In the genomic region with DNA sequence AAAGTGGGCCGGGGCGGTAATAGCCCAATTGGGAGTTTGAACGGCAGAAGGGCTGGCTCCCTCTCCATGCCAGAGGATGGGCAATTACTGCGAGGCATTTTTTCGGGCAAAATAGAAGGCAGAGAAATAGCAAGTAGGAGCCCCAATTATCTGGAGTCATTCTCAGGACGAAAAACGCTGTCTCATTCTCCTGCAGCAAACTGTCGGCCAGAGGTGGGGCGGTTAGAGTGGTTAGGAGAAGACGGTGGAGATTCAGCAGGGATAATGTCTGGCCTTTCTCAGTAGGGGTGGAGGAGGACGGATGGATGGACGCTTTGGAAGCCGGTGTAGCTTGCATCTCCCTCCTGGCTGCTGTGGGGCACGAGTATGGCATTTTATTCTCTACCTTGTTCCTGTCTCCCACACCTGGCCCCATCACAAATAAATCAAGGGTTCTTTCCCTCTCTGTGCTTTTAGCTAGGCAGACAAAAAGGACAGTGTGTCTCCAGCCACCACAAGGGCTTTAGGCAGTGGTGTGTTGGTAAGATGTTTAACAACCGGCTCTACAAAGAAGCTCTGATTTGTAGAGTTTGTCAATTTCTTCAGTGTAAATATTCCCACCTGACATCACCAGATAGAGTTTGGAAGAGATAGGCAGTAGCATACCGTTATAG, we compare ENCODE assay signal across 22 cellular contexts.
"Had no signal": no experiment of that assay in that cellular context is flagged by ENCODE, and none has a peak within 500 bp of the region (broad histone marks: within the 10 kb centered on the region; RNA-seq: fewer than 3 reads in every experiment).

No MANE protein-coding gene starts in this region.

- H3K36me3 Mint-ChIP-seq: stimulated activated naive B cell treated with anti-CD40 and anti-IgM and Interleukin-4, amounts not matched to agents 10 μg/mL and 1 μg/mL and 100 μg/mL, for 72 hours had no signal

- H3K4me1 ChIP-seq: colonic mucosa, heart left ventricle, right atrium auricular region, sigmoid colon, testis, tibial nerve had no signal

- H3K27ac ChIP-seq: colonic mucosa, heart left ventricle, right atrium auricular region, sigmoid colon, skin epidermis, testis, tibial nerve had no signal

- H3K27ac Mint-ChIP-seq: naive thymus-derived CD4-positive, alpha-beta T cell; nephron progenitor cell; stimulated activated naive B cell treated with anti-CD40 and anti-IgM and Interleukin-4, amounts not matched to agents 10 μg/mL and 1 μg/mL and 100 μg/mL, for 72 hours; stimulated activated naive CD8-positive, alpha-beta T cell treated with anti-CD3 and anti-CD28 coated beads, Interleukin-15, amount 100 ng/mL, for 72 hours had no signal

- H3K4me1 Mint-ChIP-seq: stimulated activated naive B cell treated with anti-CD40 and anti-IgM and Interleukin-4, amounts not matched to agents 10 μg/mL and 1 μg/mL and 100 μg/mL, for 72 hours; stimulated activated naive CD8-positive, alpha-beta T cell treated with anti-CD3 and anti-CD28 coated beads, Interleukin-15, amount 100 ng/mL, for 72 hours had no signal

- H3K9me3 ChIP-seq: colonic mucosa, testis had no signal

- H3K36me3 ChIP-seq: colonic mucosa, heart left ventricle, right atrium auricular region, sigmoid colon, tibial nerve had no signal

- ATAC-seq: esophagus mucosa; heart left ventricle; left lobe of liver; naive thymus-derived CD4-positive, alpha-beta T cell; stimulated activated naive B cell treated with anti-CD40 and anti-IgM and Interleukin-4, amounts not matched to agents 10 μg/mL and 1 μg/mL and 100 μg/mL, for 72 hours; stimulated activated naive CD8-positive, alpha-beta T cell treated with anti-CD3 and anti-CD28 coated beads, Interleukin-15, amount 100 ng/mL, for 72 hours had no signal

- H3K4me3 Mint-ChIP-seq: naive thymus-derived CD4-positive, alpha-beta T cell; nephron progenitor cell; stimulated activated naive B cell treated with anti-CD40 and anti-IgM and Interleukin-4, amounts not matched to agents 10 μg/mL and 1 μg/mL and 100 μg/mL, for 72 hours; stimulated activated naive CD8-positive, alpha-beta T cell treated with anti-CD3 and anti-CD28 coated beads, Interleukin-15, amount 100 ng/mL, for 72 hours had no signal

- DNase-seq: colonic mucosa; effector CD4-positive, alpha-beta T cell; heart left ventricle; hippocampal formation; islet precursor cell; mammary epithelial cell; naive thymus-derived CD4-positive, alpha-beta T cell; nephron progenitor cell; posterior cingulate gyrus; sigmoid colon; stimulated activated CD4-positive, alpha-beta T cell treated with anti-CD3 and anti-CD28 coated beads, Interleukin-2, amount 100 ng/mL, for 24 hours; stimulated activated CD4-positive, alpha-beta T cell treated with anti-CD3 and anti-CD28 coated beads, Interleukin-4, amount 100 ng/mL, for 4 hours; stimulated activated naive B cell treated with anti-CD40 and anti-IgM and Interleukin-4, amounts not matched to agents 10 μg/mL and 1 μg/mL and 100 μg/mL, for 72 hours; stimulated activated naive CD8-positive, alpha-beta T cell treated with anti-CD3 and anti-CD28 coated beads, Interleukin-15, amount 100 ng/mL, for 72 hours; testis had no signal

- H3K27me3 ChIP-seq: colonic mucosa, right atrium auricular region, testis had no signal

- FAIRE-seq: endometrium, frontal cortex had no signal

- H3K4me3 ChIP-seq: colonic mucosa, heart left ventricle, right atrium auricular region, sigmoid colon, skin epidermis, testis, tibial nerve had no signal
